1 cellular context compared by ENCODE assay signal in genomic region chr3:119585867-119586570, GRCh38.
TF ChIP-seq lines count a peak whose summit lies in the region.

No MANE protein-coding gene starts in this region.

TF ChIP-seq in HepG2, 621 proteins besides CTCF, POLR2A, EP300 and RAD21:
- TF ChIP-seq ZNF83 (CRISPR knock-in tag; IDR thresholded peaks at IDR 0.05; ENCODE audit: borderline replicate concordance) (no peak), ELF3 (CRISPR knock-in tag; IDR thresholded peaks at IDR 0.05) (no peak), ZNF737 (CRISPR knock-in tag; IDR thresholded peaks at IDR 0.05; ENCODE audit: borderline replicate concordance) (no peak), TGIF2 (CRISPR knock-in tag; IDR thresholded peaks at IDR 0.05) (no peak), HNRNPL (IDR thresholded peaks at IDR 0.05; ENCODE audit: low read depth, low read length) (no peak), ZNF382 (CRISPR knock-in tag; IDR thresholded peaks at IDR 0.05; ENCODE audit: borderline replicate concordance) (no peak), HMGA1 (CRISPR knock-in tag; conservative IDR thresholded peaks at IDR 0.05) (no peak), ZNF260 (CRISPR knock-in tag; IDR thresholded peaks at IDR 0.05; ENCODE audit: borderline replicate concordance, low read depth) (no peak)
- TF ChIP-seq, protein P1, sequence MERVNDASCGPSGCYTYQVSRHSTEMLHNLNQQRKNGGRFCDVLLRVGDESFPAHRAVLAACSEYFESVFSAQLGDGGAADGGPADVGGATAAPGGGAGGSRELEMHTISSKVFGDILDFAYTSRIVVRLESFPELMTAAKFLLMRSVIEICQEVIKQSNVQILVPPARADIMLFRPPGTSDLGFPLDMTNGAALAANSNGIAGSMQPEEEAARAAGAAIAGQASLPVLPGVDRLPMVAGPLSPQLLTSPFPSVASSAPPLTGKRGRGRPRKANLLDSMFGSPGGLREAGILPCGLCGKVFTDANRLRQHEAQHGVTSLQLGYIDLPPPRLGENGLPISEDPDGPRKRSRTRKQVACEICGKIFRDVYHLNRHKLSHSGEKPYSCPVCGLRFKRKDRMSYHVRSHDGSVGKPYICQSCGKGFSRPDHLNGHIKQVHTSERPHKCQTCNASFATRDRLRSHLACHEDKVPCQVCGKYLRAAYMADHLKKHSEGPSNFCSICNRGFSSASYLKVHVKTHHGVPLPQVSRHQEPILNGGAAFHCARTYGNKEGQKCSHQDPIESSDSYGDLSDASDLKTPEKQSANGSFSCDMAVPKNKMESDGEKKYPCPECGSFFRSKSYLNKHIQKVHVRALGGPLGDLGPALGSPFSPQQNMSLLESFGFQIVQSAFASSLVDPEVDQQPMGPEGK (CRISPR knock-in tag; IDR thresholded peaks at IDR 0.05): no peak
